In the genomic region with DNA sequence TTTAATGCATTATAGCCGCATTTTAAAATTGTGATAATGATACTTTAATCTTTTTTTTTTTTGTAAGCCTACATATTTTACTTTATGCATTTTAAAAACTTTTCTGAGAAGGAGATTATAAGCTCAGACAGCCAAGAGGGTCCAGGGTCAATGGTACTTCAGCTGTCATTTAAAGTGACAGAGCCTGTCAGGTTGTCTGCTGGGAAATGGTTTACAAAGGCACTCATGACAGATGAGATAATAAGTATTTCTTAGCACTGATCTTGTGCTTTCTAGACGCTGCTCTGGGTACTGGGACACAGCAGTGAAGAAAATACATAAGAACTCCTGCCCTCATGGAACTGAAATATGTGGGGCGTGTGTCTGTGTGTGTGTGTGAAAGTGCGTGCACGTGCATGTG, we compare ENCODE assay signal across 26 cellular contexts. TPM values are rescaled to one million over a fixed set of nuclear protein-coding genes. Genes with fewer than 3 reads are reported as not detected.
"Had no signal": no experiment of that assay in that cellular context is flagged by ENCODE, and none has a peak within 500 bp of the region (broad histone marks: within the 10 kb centered on the region; RNA-seq: fewer than 3 reads in every experiment).

No MANE protein-coding gene starts in this region.

- H3K27me3 ChIP-seq: dorsolateral prefrontal cortex, esophagus squamous epithelium, gastrocnemius medialis, heart right ventricle, left lung had no signal

- H3K27ac ChIP-seq: coronary artery, dorsolateral prefrontal cortex, esophagus squamous epithelium, gastrocnemius medialis, heart right ventricle, left lung, lower lobe of right lung had no signal

- H3K4me3 ChIP-seq: coronary artery, dorsolateral prefrontal cortex, esophagus squamous epithelium, gastrocnemius medialis, heart right ventricle, left lung, lower lobe of right lung, mucosa of descending colon had no signal

- DNase-seq: dermis blood vessel endothelial cell; dorsolateral prefrontal cortex; effector CD4-positive, alpha-beta T cell; effector memory CD4-positive, alpha-beta T cell; esophagus squamous epithelium; foreskin fibroblast; foreskin melanocyte; gastrocnemius medialis; glutamatergic neuron; head of caudate nucleus; heart right ventricle; hippocampal formation; left cardiac atrium; left lung; left ventricle myocardium superior; lower lobe of right lung; mesenchymal stem cell; mucosa of descending colon; naive B cell had no signal

- H3K4me1 ChIP-seq: esophagus squamous epithelium, gastrocnemius medialis, heart right ventricle, left lung, lower lobe of right lung had no signal

- FAIRE-seq: colon, endothelial cell of umbilical vein, islet of Langerhans, keratinocyte had no signal

- ATAC-seq: gastrocnemius medialis, heart right ventricle, left cardiac atrium, left lung, left ventricle myocardium superior, lower lobe of right lung, mucosa of descending colon had no signal

- H3K9me3 ChIP-seq: esophagus squamous epithelium, gastrocnemius medialis, heart right ventricle, left lung, lower lobe of right lung, mucosa of descending colon had no signal

- H3K36me3 ChIP-seq: esophagus squamous epithelium, gastrocnemius medialis, heart right ventricle, left lung, lower lobe of right lung had no signal

RNA-seq across cellular contexts. Expression of a gene that starts 19.6 kb away (rescaled TPM):
- total RNA-seq: endothelial cell of umbilical vein, esophagus squamous epithelium, gastrocnemius medialis, glomerular endothelial cell, left cardiac atrium, left ventricle myocardium superior, lung microvascular endothelial cell had no signal
- polyA plus RNA-seq: endothelial cell of umbilical vein, keratinocyte had no signal
